In genomic region chr22:22009661-22010060, GRCh38 we compare ENCODE assay signal across 2 cellular contexts.
TF ChIP-seq lines count a peak whose summit lies in the region.

No MANE protein-coding gene starts in this region.

TF ChIP-seq in IMR-90, 13 proteins besides CTCF, POLR2A, EP300 and RAD21:
- TF ChIP-seq NFE2L2 (IDR thresholded peaks at IDR 0.05; ENCODE audit: low read depth, low read length) (no peak), BHLHE40 (IDR thresholded peaks at IDR 0.05; ENCODE audit: low read depth, low read length) (no peak), RCOR1 (IDR thresholded peaks at IDR 0.05; ENCODE audit: insufficient replicate concordance, low read length) (no peak), MAFK (IDR thresholded peaks at IDR 0.05; ENCODE audit: low read depth, low read length) (no peak), MAZ (IDR thresholded peaks at IDR 0.05; ENCODE audit: borderline replicate concordance, low read depth, low read length) (no peak)
TF ChIP-seq in IMR-90: peak in this region for 0.

TF ChIP-seq in K562, 482 proteins besides CTCF, POLR2A, EP300 and RAD21:
- no peak for TF ChIP-seq NBN (IDR thresholded peaks at IDR 0.05; ENCODE audit: low read depth)
- peak; percentile 73 for TF ChIP-seq FOSL1 (tag; conservative IDR thresholded peaks at IDR 0.05)
- TF ChIP-seq ZNF41 (CRISPR knock-in tag; conservative IDR thresholded peaks at IDR 0.05), result no peak
- no peak for TF ChIP-seq FOXM1 (IDR thresholded peaks at IDR 0.05; ENCODE audit: low read depth)
- TF ChIP-seq FOXM1 (CRISPR knock-in tag; IDR thresholded peaks at IDR 0.05; ENCODE audit: low read depth), result no peak
- TF ChIP-seq ZNF57 (CRISPR knock-in tag; IDR thresholded peaks at IDR 0.05), result no peak
- TF ChIP-seq RUNX1 (IDR thresholded peaks at IDR 0.05; ENCODE audit: low read depth), result peak; percentile 6; the same call in 1 of the 2 replicates
- TF ChIP-seq ZNF644 (tag; IDR thresholded peaks at IDR 0.05; ENCODE audit: low read depth), result no peak
- TF ChIP-seq SMAD3 (CRISPR knock-in tag; conservative IDR thresholded peaks at IDR 0.05), result no peak
- TF ChIP-seq DMBX1 (CRISPR knock-in tag; IDR thresholded peaks at IDR 0.05; ENCODE audit: borderline replicate concordance), result no peak
- 0 out of 2 replicates have a peak, but pooled peaks have one; percentile 38 for TF ChIP-seq GTF2F1 (IDR thresholded peaks at IDR 0.05; ENCODE audit: low read depth, low read length)
- TF ChIP-seq ZNF263 (CRISPR knock-in tag; IDR thresholded peaks at IDR 0.05; ENCODE audit: borderline replicate concordance), result no peak
- TF ChIP-seq MBD2 (IDR thresholded peaks at IDR 0.05; ENCODE audit: borderline replicate concordance, low read depth), result 0 out of 2 replicates have a peak, but pooled peaks have one; percentile 28
